Comparison of ENCODE assay signal across 23 cellular contexts in genomic region chr5:169808118-169808581, GRCh38.
DNase-seq lines count a peak whose midpoint lies in the region; FAIRE-seq and TF ChIP-seq lines count a peak whose summit lies in the region.
"Had no signal": no experiment of that assay in that cellular context is flagged by ENCODE, and none has a peak within 500 bp of the region (broad histone marks: within the 10 kb centered on the region; RNA-seq: fewer than 3 reads in every experiment).

No MANE protein-coding gene starts in this region.

- TF ChIP-seq POLR2A in H1 (IDR thresholded peaks at IDR 0.05; ENCODE audit: control extremely low read depth in 1 of 2, low read depth in 2 of 2, low read length in 2 of 2) = no peak

- H2BK5ac ChIP-seq in H1 (ENCODE audit: low read depth, low read length) (peak overlapping the region; percentile 88; the same call in 1 of the 2 replicates), mesendoderm (ENCODE audit: low read length) (no peak overlapping the region)

- no peak overlapping the region for H3K56ac ChIP-seq in H1 (replicated peaks; ENCODE audit: insufficient read length, low read depth, low read length)
- H3K56ac ChIP-seq in mesendoderm (ENCODE audit: low read length) = no peak overlapping the region

- H3K4me3 Mint-ChIP-seq in chondrocyte (ENCODE audit: unreplicated experiment) = no peak overlapping the region
- H3K4me3 Mint-ChIP-seq: activated naive CD8-positive, alpha-beta T cell; activated T-helper 17 cell treated with anti-CD3 and anti-CD28 coated beads, Interleukin-2, amount 50 U/mL, for 72 hours; central memory CD8-positive, alpha-beta T cell had no signal

- H2BK20ac ChIP-seq in H1 (ENCODE audit: low read length) = peak overlapping the region; percentile 97; the same call in 1 of the 2 replicates

- no peak overlapping the region for H4K8ac ChIP-seq in H1 (ENCODE audit: extremely low read depth, insufficient read depth, low read length)
- H4K8ac ChIP-seq in mesendoderm (ENCODE audit: low read depth, low read length) = no peak overlapping the region

- no peak for TF ChIP-seq EP300 in H1 (IDR thresholded peaks at IDR 0.05; ENCODE audit: borderline replicate concordance in 1 of 2, low read depth in 2 of 2, low read length in 2 of 2)

- H3K9ac ChIP-seq in HUES48 (ENCODE audit: low read depth, low read length) (no peak overlapping the region), H1 (replicated peaks in 1 of 4; ENCODE audit: extremely low read depth in 1 of 4, low read depth in 3 of 4, low read length in 3 of 4) (no peak overlapping the region), mesendoderm (ENCODE audit: low read length) (no peak overlapping the region)

- H2BK12ac ChIP-seq in H1 (ENCODE audit: low read depth, low read length) = no peak overlapping the region

- peak; percentile 90 for FAIRE-seq in H1 (lab: Jason Lieb, UNC)
- FAIRE-seq: astrocyte, keratinocyte had no signal

- H2AFZ ChIP-seq in H1 (ENCODE audit: low read length) = no peak overlapping the region

- no peaks in the 10 kb centered on the region for H3K36me3 Mint-ChIP-seq in chondrocyte (ENCODE audit: low read depth)

- no peaks in the 10 kb centered on the region for H3K79me2 ChIP-seq in H1 (ENCODE audit: control insufficient read depth in 1 of 2, insufficient read depth in 2 of 2, low read length in 2 of 2)
- no peaks in the 10 kb centered on the region for H3K79me2 ChIP-seq in mesendoderm (ENCODE audit: control insufficient read depth, insufficient read depth, low read length)

- peak overlapping the region; percentile 75 for H2BK120ac ChIP-seq in H1 (replicated peaks; ENCODE audit: low read depth, low read length)
- H2BK120ac ChIP-seq in mesendoderm (ENCODE audit: low read depth, low read length) = no peak overlapping the region

- DNase-seq in H1 (ENCODE audit: low read depth in 1 of 2, low spot score in 2 of 2) = peak; percentile 38 to 63
- peak; percentile 77 for DNase-seq in mesendoderm
- DNase-seq in NCI-H1436 (lab: John Stamatoyannopoulos, UW) = no peak
- DNase-seq in chondrocyte (ENCODE audit: low spot score) = no peak
- DNase-seq in NK-92 treated with Interleukin-12 subunit alpha and Interleukin-12 subunit beta, amount 100 ng/mL, for 24 hours (lab: John Stamatoyannopoulos, UW) = no peak
- DNase-seq: dorsolateral prefrontal cortex; NCI-H1092; NCI-H1930; NCI-H226; NCI-H82; psoas muscle; Right ventricle myocardium superior; stimulated activated CD8-positive, alpha-beta memory T cell treated with anti-CD3 and anti-CD28 coated beads, Interleukin-4, amount 100 ng/mL, for 48 hours; transverse colon had no signal

- H3K27me3 Mint-ChIP-seq in chondrocyte (ENCODE audit: low read depth) = peaks cover 5% of the 10 kb centered on the region
- H3K27me3 Mint-ChIP-seq: activated naive CD8-positive, alpha-beta T cell; activated T-helper 17 cell treated with anti-CD3 and anti-CD28 coated beads, Interleukin-2, amount 50 U/mL, for 72 hours; central memory CD8-positive, alpha-beta T cell had no signal

- H3K9me3 ChIP-seq in HUES48 (ENCODE audit: control insufficient read depth, insufficient read depth, low read length) (no peaks in the 10 kb centered on the region), H1 (ENCODE audit: insufficient read depth in 2 of 2, low read depth in 1 of 2, low read length in 1 of 2) (no peaks in the 10 kb centered on the region)
- H3K9me3 ChIP-seq: HAP-1, psoas muscle, transverse colon had no signal

- no peaks in the 10 kb centered on the region for H3K9me3 Mint-ChIP-seq in chondrocyte (ENCODE audit: low read depth)
- H3K9me3 Mint-ChIP-seq: activated T-helper 17 cell treated with anti-CD3 and anti-CD28 coated beads, Interleukin-2, amount 50 U/mL, for 72 hours; central memory CD8-positive, alpha-beta T cell had no signal

- no peak overlapping the region for H2BK15ac ChIP-seq in H1 (ENCODE audit: low read length)
- no peak overlapping the region for H2BK15ac ChIP-seq in mesendoderm (replicated peaks; ENCODE audit: low read depth)

- CTCF ChIA-PET in H1 (lab: Charles Lee; ENCODE audit: partially characterized antibody) = interaction anchor here (0.7 to 3.4 kb wide), 7 partner anchors 10 to 263 kb away, joined by 3 to 17 read pairs (median 4); partner anchors contain the start of gene INSYN2B

- H3K27ac Mint-ChIP-seq in chondrocyte (ENCODE audit: unreplicated experiment) = no peak overlapping the region
- H3K27ac Mint-ChIP-seq: activated naive CD8-positive, alpha-beta T cell; activated T-helper 17 cell treated with anti-CD3 and anti-CD28 coated beads, Interleukin-2, amount 50 U/mL, for 72 hours had no signal

- H3K4me3 ChIP-seq in HUES48 (ENCODE audit: low read depth, low read length) (no peak overlapping the region), H1 (ENCODE audit: extremely low read depth in 1 of 4, insufficient read depth in 2 of 4, low read depth in 3 of 4, low read length in 4 of 4) (peak overlapping the region in 2 of 4 experiments; percentile 4 to 50; a peak in 1 of 8 replicates), mesendoderm (ENCODE audit: low read length) (no peak overlapping the region)
- H3K4me3 ChIP-seq: dorsolateral prefrontal cortex, HAP-1, lung, psoas muscle, transverse colon had no signal

- H3K27ac ChIP-seq in HUES48 (ENCODE audit: low read depth, low read length) (peak overlapping the region; percentile 68), H1 (ENCODE audit: low read depth, low read length) (no peak overlapping the region), mesendoderm (ENCODE audit: low read depth, low read length) (no peak overlapping the region)
- H3K27ac ChIP-seq: dorsolateral prefrontal cortex, psoas muscle, transverse colon had no signal

- 3% methylated on average over 2 of the region's 2 CpGs; no CpG with 5 or more reads in 1 of the 2 experiments for WGBS in H1 (ENCODE audit: extremely low coverage in 1 of 2, insufficient coverage in 1 of 2, insufficient read length in 1 of 2, insufficient replicate concordance in 2 of 2, low coverage in 1 of 2, low lambda C conversion rate in 2 of 2, missing lambda C conversion rate in 1 of 2), 2 experiments
- WGBS in mesendoderm (ENCODE audit: extremely low coverage, insufficient coverage, low lambda C conversion rate) = no CpG with 5 or more reads among the region's 2 CpGs

- H3K18ac ChIP-seq in H1 (ENCODE audit: extremely low read depth, low read length) (peak overlapping the region; percentile 84; the same call in 1 of the 2 replicates), mesendoderm (ENCODE audit: low read length) (no peak overlapping the region)

- H3K79me1 ChIP-seq in H1 (ENCODE audit: low read depth, low read length) = no peaks in the 10 kb centered on the region
- H3K79me1 ChIP-seq in mesendoderm (ENCODE audit: low read length) = no peaks in the 10 kb centered on the region

- H3K4me2 ChIP-seq in H1 (ENCODE audit: insufficient read depth in 1 of 2, low read depth in 2 of 2, low read length in 2 of 2) (peak overlapping the region; percentile 24 to 62), mesendoderm (ENCODE audit: low read length) (no peak overlapping the region)

- H3K23ac ChIP-seq in H1 (ENCODE audit: insufficient read length) (no peak overlapping the region), mesendoderm (ENCODE audit: low read length) (no peak overlapping the region)

- POLR2A ChIA-PET in H1 (lab: Charles Lee; ENCODE audit: partially characterized antibody) = no interaction called here

- TF ChIP-seq RAD21 in H1 (IDR thresholded peaks at IDR 0.05 in 1 of 2, conservative IDR thresholded peaks at IDR 0.05 in 1 of 2; ENCODE audit: low read depth in 2 of 2, low read length in 2 of 2) = peak; percentile 47 to 55

- H3K27me3 ChIP-seq in HUES48 (ENCODE audit: control insufficient read depth, insufficient read depth, low read length) = peaks cover 3% of the 10 kb centered on the region; the same call in 1 of the 2 replicates
- peaks cover 0 to 2% (median 0%) of the 10 kb centered on the region in 4 experiments; a peak in 1 of 7 replicates for H3K27me3 ChIP-seq in H1 (replicated peaks in 1 of 4; ENCODE audit: control insufficient read depth in 3 of 4, extremely low read depth in 1 of 4, insufficient read depth in 3 of 4, low read length in 3 of 4)
- no peaks in the 10 kb centered on the region for H3K27me3 ChIP-seq in mesendoderm (ENCODE audit: insufficient read depth, low read length, poor library complexity)
- H3K27me3 ChIP-seq: transverse colon had no signal

- H3K36me3 ChIP-seq in HUES48 (ENCODE audit: control insufficient read depth, insufficient read depth, low read length) = no peaks in the 10 kb centered on the region
- H3K36me3 ChIP-seq in H1 (ENCODE audit: control insufficient read depth in 2 of 4, insufficient read depth in 4 of 4, low read length in 3 of 4) = no peaks in the 10 kb centered on the region
- no peaks in the 10 kb centered on the region for H3K36me3 ChIP-seq in mesendoderm (ENCODE audit: control insufficient read depth, insufficient read depth, low read length)
- H3K36me3 ChIP-seq: HAP-1, transverse colon had no signal

- peaks cover 25% of the 10 kb centered on the region for H3K4me1 Mint-ChIP-seq in chondrocyte (ENCODE audit: low read depth)

- no peak overlapping the region for H3K14ac ChIP-seq in H1 (ENCODE audit: insufficient read length)

- H4K91ac ChIP-seq in H1 (replicated peaks; ENCODE audit: insufficient read length, low read length) = peak overlapping the region; percentile 44

- no peaks in the 10 kb centered on the region; the same call in 1 of the 2 replicates for H3K23me2 ChIP-seq in H1 (ENCODE audit: low read depth, low read length)

- H4K5ac ChIP-seq in H1 (ENCODE audit: insufficient read length, low read depth, low read length) (no peak overlapping the region), mesendoderm (ENCODE audit: low read length) (no peak overlapping the region)

- H3K4me1 ChIP-seq in HUES48 (ENCODE audit: control insufficient read depth, insufficient read depth, low read length) = peaks cover 46% of the 10 kb centered on the region
- peaks cover 2 to 33% (median 24%) of the 10 kb centered on the region in 4 experiments for H3K4me1 ChIP-seq in H1 (replicated peaks in 1 of 4; ENCODE audit: control insufficient read depth in 3 of 4, insufficient read depth in 4 of 4, low read length in 3 of 4)
- H3K4me1 ChIP-seq in mesendoderm (ENCODE audit: control insufficient read depth, low read depth, low read length) = peaks cover 14% of the 10 kb centered on the region
- H3K4me1 ChIP-seq: HAP-1, psoas muscle, transverse colon had no signal

- no peaks in the 10 kb centered on the region for H4K20me1 ChIP-seq in H1 (replicated peaks in 1 of 2; ENCODE audit: control insufficient read depth in 1 of 2, insufficient read depth in 2 of 2, low read length in 2 of 2)

- H3K4ac ChIP-seq in H1 (replicated peaks; ENCODE audit: insufficient read length, low read depth, low read length) (peak overlapping the region; percentile 32), mesendoderm (ENCODE audit: low read depth, low read length) (no peak overlapping the region)

- H2AK5ac ChIP-seq in H1 (ENCODE audit: low read depth, low read length) = no peak overlapping the region
- no peak overlapping the region for H2AK5ac ChIP-seq in mesendoderm (ENCODE audit: low read length)

- TF ChIP-seq CTCF in GM12873 (IDR thresholded peaks at IDR 0.05; ENCODE audit: insufficient read depth, low read depth, low read length, missing control alignments) (peak; percentile 2), H1 (IDR thresholded peaks at IDR 0.05; ENCODE audit: control extremely low read depth in 1 of 3, insufficient read depth in 1 of 3, low read depth in 1 of 3, low read length in 3 of 3) (peak; percentile 20 to 55 (median 39); a peak in 3 of 4 replicates), chondrocyte (IDR thresholded peaks at IDR 0.05) (no peak)

Comparison
In these comparisons a context has a peak if more than half of its experiments do, and no peak if none do; other contexts are left out.
1. DNase-seq: peak in H1 (2 of 2) and mesendoderm (single experiment); none in NCI-H1436 (single experiment), chondrocyte (single experiment) and NK-92 treated with Interleukin-12 subunit alpha and Interleukin-12 subunit beta, amount 100 ng/mL, for 24 hours (single experiment).